Comparison of ENCODE assay signal across 17 cellular contexts in the genomic region with DNA sequence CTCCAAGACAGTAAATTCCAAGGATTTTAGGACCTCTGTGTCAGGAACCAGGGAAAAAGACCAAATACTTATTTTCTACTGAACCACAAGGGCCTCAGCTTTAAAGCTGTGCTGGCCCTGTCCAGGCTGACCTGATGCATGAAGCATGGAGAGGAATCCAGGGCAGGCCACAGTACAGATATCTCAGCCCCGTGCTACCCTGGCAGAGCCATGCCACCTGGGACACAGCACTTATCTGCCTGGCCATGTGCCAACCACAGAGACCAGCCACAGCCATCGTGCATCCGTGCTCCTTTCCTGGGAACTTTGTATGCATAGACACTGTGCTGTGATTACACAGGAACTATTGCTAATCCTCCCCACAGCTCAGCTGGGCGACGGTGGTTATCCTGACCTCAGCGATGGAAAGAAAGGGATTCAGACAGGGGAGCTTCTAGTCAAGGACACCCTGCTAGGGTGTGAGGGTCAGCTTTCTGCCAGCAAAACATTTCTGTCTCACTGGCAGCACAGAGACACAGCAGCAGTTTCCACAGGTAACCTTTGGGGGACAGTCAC.
DNase-seq lines count a peak whose midpoint lies in the region; ATAC-seq and TF ChIP-seq lines count a peak whose summit lies in the region.
"Had no signal": no experiment of that assay in that cellular context is flagged by ENCODE, and none has a peak within 500 bp of the region (broad histone marks: within the 10 kb centered on the region; RNA-seq: fewer than 3 reads in every experiment).

No MANE protein-coding gene starts in this region.

- peaks cover 5% of the 10 kb centered on the region for H3K27me3 Mint-ChIP-seq in endothelial cell (ENCODE audit: unreplicated experiment)

- no peaks in the 10 kb centered on the region for H3K36me3 ChIP-seq in right lobe of liver

- H3K4me3 ChIP-seq in right lobe of liver, result no peak overlapping the region

- DNase-seq in DMS153 treated with DMSO at 0.1 percent for 48 hours (lab: John Stamatoyannopoulos, UW; ENCODE audit: unreplicated experiment) (peak; percentile 72), NCI-H2029 (lab: John Stamatoyannopoulos, UW) (peak; percentile 21), SHP77 treated with DMSO at 0.1 percent for 48 hours (lab: John Stamatoyannopoulos, UW) (peak; percentile 54), right lobe of liver (peak in 1 of 3 donors; percentile 29), anterior cingulate cortex (lab: John Stamatoyannopoulos, UW) (no peak), HPDE6-E6E7 (ENCODE audit: extremely low spot score) (no peak), endothelial cell (ENCODE audit: low spot score) (no peak)
- DNase-seq: activated CD4-positive, alpha-beta T cell treated with anti-CD3 and anti-CD28 coated beads, Interleukin-2, amount 10 ng/mL, durations not matched to agents 7 days and 5 days; foreskin fibroblast; GF-D8; islet precursor cell; NCI-H1694 treated with DMSO at 0.1 percent for 48 hours; stimulated activated CD4-positive, alpha-beta T cell treated with anti-CD3 and anti-CD28 coated beads, Interleukin-4, amount 100 ng/mL, for 1 hour; T-helper 2 cell had no signal

- no peak overlapping the region for H3K4me3 Mint-ChIP-seq in endothelial cell (ENCODE audit: unreplicated experiment)
- H3K4me3 Mint-ChIP-seq: activated CD4-positive, alpha-beta T cell treated with anti-CD3 and anti-CD28 coated beads, Interleukin-2, amount 10 ng/mL, durations not matched to agents 7 days and 5 days; stimulated activated memory B cell treated with anti-CD40 and anti-IgM and Interleukin-4, amounts not matched to agents 10 μg/mL and 1 μg/mL and 100 μg/mL, for 72 hours had no signal

- no peaks in the 10 kb centered on the region for H3K36me3 Mint-ChIP-seq in endothelial cell (ENCODE audit: low read depth, unreplicated experiment)
- H3K36me3 Mint-ChIP-seq: stimulated activated memory B cell treated with anti-CD40 and anti-IgM and Interleukin-4, amounts not matched to agents 10 μg/mL and 1 μg/mL and 100 μg/mL, for 72 hours had no signal

- no peaks in the 10 kb centered on the region for H3K9me3 Mint-ChIP-seq in endothelial cell (ENCODE audit: unreplicated experiment)
- H3K9me3 Mint-ChIP-seq: activated CD4-positive, alpha-beta T cell treated with anti-CD3 and anti-CD28 coated beads, Interleukin-2, amount 10 ng/mL, durations not matched to agents 7 days and 5 days; stimulated activated memory B cell treated with anti-CD40 and anti-IgM and Interleukin-4, amounts not matched to agents 10 μg/mL and 1 μg/mL and 100 μg/mL, for 72 hours had no signal

- peak; percentile 30 to 70 (median 49) for ATAC-seq in right lobe of liver
- no peak for ATAC-seq in GM19395 (IDR thresholded peaks at IDR 0.05; ENCODE audit: unreplicated experiment)
- ATAC-seq: Panc1; stimulated activated memory B cell treated with anti-CD40 and anti-IgM and Interleukin-4, amounts not matched to agents 10 μg/mL and 1 μg/mL and 100 μg/mL, for 72 hours had no signal

- intact Hi-C loops in right lobe of liver (cut with DNase I), result no loop called here

- WGBS in right lobe of liver (ENCODE audit: insufficient coverage, low coverage, low lambda C conversion rate, missing lambda C conversion rate), result 31% methylated on average over 2 of the region's 6 CpGs

- TF ChIP-seq POLR2A in right lobe of liver (IDR thresholded peaks at IDR 0.05), result no peak

- H3K27ac ChIP-seq in right lobe of liver, result no peak overlapping the region

- H3K9me3 ChIP-seq in right lobe of liver, result no peaks in the 10 kb centered on the region

- no peaks in the 10 kb centered on the region for H3K27me3 ChIP-seq in right lobe of liver

- H3K4me1 Mint-ChIP-seq in endothelial cell (ENCODE audit: unreplicated experiment), result peaks cover 3% of the 10 kb centered on the region
- H3K4me1 Mint-ChIP-seq: stimulated activated memory B cell treated with anti-CD40 and anti-IgM and Interleukin-4, amounts not matched to agents 10 μg/mL and 1 μg/mL and 100 μg/mL, for 72 hours had no signal

- H3K4me1 ChIP-seq in right lobe of liver, result no peaks in the 10 kb centered on the region

- no peak for TF ChIP-seq CTCF in right lobe of liver (IDR thresholded peaks at IDR 0.05)
- no peak for TF ChIP-seq CTCF in endothelial cell (IDR thresholded peaks at IDR 0.05; ENCODE audit: unreplicated experiment)

- H3K27ac Mint-ChIP-seq in endothelial cell (ENCODE audit: unreplicated experiment), result no peak overlapping the region
- H3K27ac Mint-ChIP-seq: activated CD4-positive, alpha-beta T cell treated with anti-CD3 and anti-CD28 coated beads, Interleukin-2, amount 10 ng/mL, durations not matched to agents 7 days and 5 days; stimulated activated memory B cell treated with anti-CD40 and anti-IgM and Interleukin-4, amounts not matched to agents 10 μg/mL and 1 μg/mL and 100 μg/mL, for 72 hours had no signal

Comparison
In these comparisons a context has a peak if more than half of its experiments do, and no peak if none do; other contexts are left out.
1. DNase-seq: peak in DMS153 treated with DMSO at 0.1 percent for 48 hours (single experiment), NCI-H2029 (single experiment) and SHP77 treated with DMSO at 0.1 percent for 48 hours (single experiment); none in anterior cingulate cortex (0 of 58), HPDE6-E6E7 (single experiment) and endothelial cell (single experiment).